Comparison of ENCODE assay signal across 8 cellular contexts in the genomic region with DNA sequence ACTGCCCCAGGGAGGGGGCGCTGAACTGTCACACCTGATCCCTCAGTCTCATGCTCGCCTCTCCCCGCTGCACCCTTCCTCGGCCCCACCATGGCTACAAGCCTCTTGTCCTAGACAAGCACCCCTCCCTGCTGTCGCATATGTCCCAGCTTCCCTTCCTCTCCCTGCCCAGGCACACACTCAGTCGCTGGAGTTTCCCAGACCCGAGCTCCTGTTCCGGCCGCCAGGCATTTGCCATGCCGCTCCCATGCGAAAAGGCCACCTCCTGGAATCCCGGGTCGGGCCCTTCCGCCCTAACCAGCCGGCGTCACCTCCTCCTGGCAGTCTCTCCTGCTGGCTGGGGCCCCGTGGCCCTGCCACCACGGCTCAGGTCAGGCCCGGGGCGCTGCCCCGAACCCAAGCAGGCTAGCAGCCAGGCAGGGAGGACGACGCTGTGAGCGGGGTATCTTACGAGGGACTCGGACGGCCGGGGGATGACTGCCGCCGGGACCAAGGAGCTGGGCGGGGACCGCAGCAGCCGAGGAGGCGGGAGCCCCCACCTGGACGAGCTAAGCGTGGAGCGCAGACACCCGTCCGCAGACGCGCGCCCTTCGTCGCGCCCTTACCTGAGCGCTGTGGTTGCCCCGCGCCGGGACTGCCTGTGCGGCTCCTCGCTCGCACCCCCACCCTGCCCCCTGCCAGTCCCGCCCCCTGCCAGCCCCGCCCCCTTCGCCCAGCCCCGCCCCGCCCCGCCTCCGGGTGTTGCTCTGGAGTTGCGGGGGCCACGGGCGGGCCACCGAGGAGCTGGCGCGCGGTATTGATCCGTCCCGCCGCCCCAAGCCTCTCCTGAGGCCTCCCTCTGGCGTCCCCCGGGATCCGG.
DNase-seq lines count a peak whose midpoint lies in the region; ATAC-seq, FAIRE-seq and TF ChIP-seq lines count a peak whose summit lies in the region.

A gene with protein sequence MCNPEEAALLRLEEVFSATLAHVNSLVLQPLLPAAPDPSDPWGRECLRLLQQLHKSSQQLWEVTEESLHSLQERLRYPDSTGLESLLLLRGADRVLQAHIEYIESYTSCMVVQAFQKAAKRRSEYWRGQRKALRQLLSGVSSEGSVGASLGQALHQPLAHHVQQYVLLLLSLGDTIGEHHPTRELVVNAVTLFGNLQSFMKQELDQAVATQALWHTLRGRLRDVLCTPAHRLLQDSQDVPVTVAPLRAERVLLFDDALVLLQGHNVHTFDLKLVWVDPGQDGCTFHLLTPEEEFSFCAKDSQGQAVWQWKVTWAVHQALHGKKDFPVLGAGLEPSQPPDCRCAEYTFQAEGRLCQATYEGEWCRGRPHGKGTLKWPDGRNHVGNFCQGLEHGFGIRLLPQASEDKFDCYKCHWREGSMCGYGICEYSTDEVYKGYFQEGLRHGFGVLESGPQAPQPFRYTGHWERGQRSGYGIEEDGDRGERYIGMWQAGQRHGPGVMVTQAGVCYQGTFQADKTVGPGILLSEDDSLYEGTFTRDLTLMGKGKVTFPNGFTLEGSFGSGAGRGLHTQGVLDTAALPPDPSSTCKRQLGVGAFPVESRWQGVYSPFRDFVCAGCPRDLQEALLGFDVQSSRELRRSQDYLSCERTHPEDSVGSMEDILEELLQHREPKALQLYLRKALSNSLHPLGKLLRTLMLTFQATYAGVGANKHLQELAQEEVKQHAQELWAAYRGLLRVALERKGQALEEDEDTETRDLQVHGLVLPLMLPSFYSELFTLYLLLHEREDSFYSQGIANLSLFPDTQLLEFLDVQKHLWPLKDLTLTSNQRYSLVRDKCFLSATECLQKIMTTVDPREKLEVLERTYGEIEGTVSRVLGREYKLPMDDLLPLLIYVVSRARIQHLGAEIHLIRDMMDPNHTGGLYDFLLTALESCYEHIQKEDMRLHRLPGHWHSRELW (minus strand): TSS at position 642 of the 859 bp plus-strand sequence. CDS start 4,239 bp downstream, outside the sequence.

- no peak; the same call in 1 of the 2 replicates for TF ChIP-seq CTCF in 22Rv1 (IDR thresholded peaks at IDR 0.05)

- ATAC-seq in HG03378 (IDR thresholded peaks at IDR 0.05; ENCODE audit: unreplicated experiment) (no peak), HG03139 (IDR thresholded peaks at IDR 0.05; ENCODE audit: unreplicated experiment) (no peak)

- in situ Hi-C loops in T47D (cut with HindIII; ENCODE audit: low pct_unique_long_range_greater_than_20kb, low sequenced_read_pairs): no loop called here

- H3K27ac ChIP-seq in 22Rv1: 0 out of 2 replicates have a peak within 1 kb of the TSS, but pooled peaks have one; percentile 26

- peak; percentile 73 for DNase-seq in H54 (ENCODE audit: insufficient read length, low spot score)
- peak; percentile 74 for DNase-seq in UCSD-AML1 (lab: John Stamatoyannopoulos, UW; ENCODE audit: unreplicated experiment)
- DNase-seq in T47D (ENCODE audit: low read depth in 1 of 2, low spot score in 1 of 2): peak; percentile 59 to 77
- peak; percentile 87 for DNase-seq in islet precursor cell
- DNase-seq in stimulated activated CD4-positive, alpha-beta T cell treated with anti-CD3 and anti-CD28 coated beads, Interleukin-1b, Interleukin-23, amount 100 ng/mL, for 24 hours (ENCODE audit: low read depth in 4 of 4, low spot score in 1 of 4): peak in 3 of 4 experiments; percentile 42 to 55 (median 55)

- TF ChIP-seq POLR2A in H54 (IDR thresholded peaks at IDR 0.05; ENCODE audit: low read depth, low read length): peak; percentile 54

- FAIRE-seq in H54 (lab: Jason Lieb, UNC): no peak
